8 cellular contexts compared by ENCODE assay signal in the genomic region with DNA sequence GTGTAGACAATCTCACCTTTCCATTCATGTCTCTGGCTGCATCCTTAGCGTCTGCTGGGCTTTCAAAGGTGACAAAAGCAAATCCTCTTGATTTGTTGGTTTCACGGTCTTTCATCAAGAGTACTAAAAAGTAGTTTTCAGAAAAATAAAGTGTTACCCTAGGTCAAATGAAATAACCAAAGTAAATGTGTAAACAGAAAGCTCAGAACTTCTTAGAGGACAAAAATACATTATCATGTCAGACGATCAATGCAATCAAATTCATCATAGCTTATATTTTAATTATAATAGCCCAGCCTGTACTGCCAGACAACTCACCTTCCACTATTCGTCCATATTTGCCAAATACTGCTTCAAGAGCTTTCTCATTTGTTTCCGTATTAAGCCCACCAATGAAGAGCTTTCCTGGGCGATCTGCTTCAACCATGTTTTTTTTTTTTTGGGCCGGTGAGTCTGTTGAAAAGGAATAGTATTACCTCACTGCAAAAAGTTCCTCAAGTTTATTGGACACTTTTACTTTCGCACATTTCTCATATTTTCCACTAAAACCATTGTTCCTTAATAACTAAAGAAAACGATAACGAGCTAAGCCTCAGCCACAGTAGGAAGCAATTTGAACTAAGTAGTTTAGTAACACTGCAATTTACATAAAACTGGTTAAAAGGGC. TPM values are rescaled to one million over a fixed set of nuclear protein-coding genes. Genes with fewer than 3 reads are reported as not detected.
A peak's percentile ranks its signal among the peaks of the same experiment; 100 is the strongest.
DNase-seq lines count a peak whose midpoint lies in the region; ATAC-seq, FAIRE-seq and TF ChIP-seq lines count a peak whose summit lies in the region.

No MANE protein-coding gene starts in this region.

- peak overlapping the region; percentile 95 for H3K4me3 Mint-ChIP-seq in activated T-helper 17 cell treated with anti-CD3 and anti-CD28 coated beads, Interleukin-2, amount 50 U/mL, for 72 hours
- H3K4me3 Mint-ChIP-seq in stimulated activated memory B cell treated with anti-CD40 and anti-IgM and Interleukin-4, amounts not matched to agents 10 μg/mL and 1 μg/mL and 100 μg/mL, for 72 hours = peak overlapping the region; percentile 94

- H3K9me3 Mint-ChIP-seq in activated T-helper 17 cell treated with anti-CD3 and anti-CD28 coated beads, Interleukin-2, amount 50 U/mL, for 72 hours = no peaks in the 10 kb centered on the region
- no peaks in the 10 kb centered on the region for H3K9me3 Mint-ChIP-seq in stimulated activated memory B cell treated with anti-CD40 and anti-IgM and Interleukin-4, amounts not matched to agents 10 μg/mL and 1 μg/mL and 100 μg/mL, for 72 hours

- peaks cover 66% of the 10 kb centered on the region for H3K36me3 Mint-ChIP-seq in activated T-helper 17 cell treated with anti-CD3 and anti-CD28 coated beads, Interleukin-2, amount 50 U/mL, for 72 hours (ENCODE audit: low read depth)
- peaks cover 26% of the 10 kb centered on the region for H3K36me3 Mint-ChIP-seq in stimulated activated memory B cell treated with anti-CD40 and anti-IgM and Interleukin-4, amounts not matched to agents 10 μg/mL and 1 μg/mL and 100 μg/mL, for 72 hours

- no peak for ATAC-seq in activated T-helper 17 cell treated with anti-CD3 and anti-CD28 coated beads, Interleukin-2, amount 50 U/mL, for 72 hours (replicated peaks)
- ATAC-seq in stimulated activated memory B cell treated with anti-CD40 and anti-IgM and Interleukin-4, amounts not matched to agents 10 μg/mL and 1 μg/mL and 100 μg/mL, for 72 hours = no peak
- no peak for ATAC-seq in GM21515 (IDR thresholded peaks at IDR 0.05; ENCODE audit: unreplicated experiment)

- no peak for FAIRE-seq in D721Med (lab: Jason Lieb, UNC)

- H3K4me3 ChIP-seq in iPS-15b (ENCODE audit: low read depth, low read length) = peak overlapping the region; percentile 82

- H3K27ac Mint-ChIP-seq in activated T-helper 17 cell treated with anti-CD3 and anti-CD28 coated beads, Interleukin-2, amount 50 U/mL, for 72 hours = peak overlapping the region; percentile 97
- H3K27ac Mint-ChIP-seq in stimulated activated memory B cell treated with anti-CD40 and anti-IgM and Interleukin-4, amounts not matched to agents 10 μg/mL and 1 μg/mL and 100 μg/mL, for 72 hours = peak overlapping the region; percentile 99

- H3K9me3 ChIP-seq in iPS-15b (ENCODE audit: control insufficient read depth, insufficient read depth, low read length) = no peaks in the 10 kb centered on the region

- H3K9ac ChIP-seq in iPS-15b (ENCODE audit: low read depth, low read length) = peak overlapping the region; percentile 98

- no peak for TF ChIP-seq CTCF in D721Med (IDR thresholded peaks at IDR 0.05; ENCODE audit: insufficient read depth, missing control alignments)

- H3K36me3 ChIP-seq in iPS-15b (ENCODE audit: control insufficient read depth, insufficient read depth, low read length) = peaks cover 19% of the 10 kb centered on the region

- H3K27me3 ChIP-seq in iPS-15b (ENCODE audit: control insufficient read depth, insufficient read depth, low read length) = no peaks in the 10 kb centered on the region

- no peaks in the 10 kb centered on the region for H3K27me3 Mint-ChIP-seq in activated T-helper 17 cell treated with anti-CD3 and anti-CD28 coated beads, Interleukin-2, amount 50 U/mL, for 72 hours
- H3K27me3 Mint-ChIP-seq in stimulated activated memory B cell treated with anti-CD40 and anti-IgM and Interleukin-4, amounts not matched to agents 10 μg/mL and 1 μg/mL and 100 μg/mL, for 72 hours = no peaks in the 10 kb centered on the region

- peaks cover 4% of the 10 kb centered on the region for H3K4me1 Mint-ChIP-seq in activated T-helper 17 cell treated with anti-CD3 and anti-CD28 coated beads, Interleukin-2, amount 50 U/mL, for 72 hours
- no peaks in the 10 kb centered on the region for H3K4me1 Mint-ChIP-seq in stimulated activated memory B cell treated with anti-CD40 and anti-IgM and Interleukin-4, amounts not matched to agents 10 μg/mL and 1 μg/mL and 100 μg/mL, for 72 hours

- DNase-seq in NCI-H345 (lab: John Stamatoyannopoulos, UW) = peak; percentile 4
- DNase-seq in NCI-H345 treated with DMSO at 0.1 percent for 48 hours (lab: John Stamatoyannopoulos, UW; ENCODE audit: unreplicated experiment) = no peak
- DNase-seq in DMS114 treated with DMSO at 0.1 percent for 48 hours (lab: John Stamatoyannopoulos, UW; ENCODE audit: unreplicated experiment) = no peak
- no peak for DNase-seq in D721Med (ENCODE audit: insufficient read length, low spot score)

- H3K4me1 ChIP-seq in iPS-15b (ENCODE audit: control insufficient read depth, insufficient read depth, low read length) = no peaks in the 10 kb centered on the region

RNA-seq across cellular contexts. Expression of a gene that starts 1.4 kb away (rescaled TPM):
- total RNA-seq in activated T-helper 17 cell treated with anti-CD3 and anti-CD28 coated beads, Interleukin-2, amount 50 U/mL, for 72 hours = 100 to 1,000 TPM; 214 to 247 TPM
